Comparison of ENCODE assay signal across 8 cellular contexts in the genomic region with DNA sequence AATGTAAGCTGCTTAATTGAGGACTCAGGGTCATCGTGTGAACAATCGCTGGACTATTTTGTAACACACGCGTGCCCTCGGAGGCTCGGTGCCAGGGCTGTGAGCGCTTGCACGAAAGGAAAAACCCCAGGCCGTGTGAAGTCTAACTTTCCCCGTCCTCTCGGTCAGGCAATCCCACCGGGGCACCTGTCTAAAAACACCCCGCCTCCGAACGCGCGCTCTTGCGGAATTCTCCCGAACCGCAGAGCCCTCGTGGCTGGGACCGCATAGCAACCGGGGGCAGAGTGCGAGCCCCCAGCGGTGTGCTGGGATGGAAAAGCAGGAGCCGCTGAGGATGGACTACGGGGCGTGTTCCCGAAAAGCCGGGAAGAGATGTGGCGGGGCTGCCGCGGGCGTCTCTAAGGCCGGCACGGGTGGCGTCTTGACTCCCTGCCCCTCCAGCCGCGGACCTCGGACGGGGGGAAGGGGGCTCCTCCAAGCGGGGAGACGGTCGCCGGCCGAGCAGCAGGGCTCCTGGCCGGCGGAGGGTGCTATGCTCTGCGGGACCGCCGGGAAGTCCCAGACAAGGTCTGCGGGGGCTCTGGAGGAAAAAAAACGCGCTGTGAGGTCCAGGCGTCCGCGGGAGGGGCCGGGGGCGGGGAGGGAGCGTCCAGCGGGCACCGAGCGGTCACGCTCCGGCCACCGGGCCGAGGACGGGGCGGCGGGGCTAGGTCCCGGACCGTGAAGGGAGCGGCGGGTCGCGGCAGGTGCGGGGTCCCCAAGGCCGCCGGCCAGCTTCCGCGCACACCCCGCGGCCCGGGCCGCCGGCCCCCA. TPM values are rescaled to one million over a fixed set of nuclear protein-coding genes. Genes with fewer than 3 reads are reported as not detected.
DNase-seq lines count a peak whose midpoint lies in the region; ATAC-seq and TF ChIP-seq lines count a peak whose summit lies in the region.

No MANE protein-coding gene starts in this region.

- peak; percentile 7 for ATAC-seq in GM18861 (IDR thresholded peaks at IDR 0.05; ENCODE audit: unreplicated experiment)
- ATAC-seq in HG03159 (IDR thresholded peaks at IDR 0.05; ENCODE audit: unreplicated experiment), result peak; percentile 23
- peak; percentile 7 to 28 for ATAC-seq in activated naive CD4-positive, alpha-beta T cell treated with anti-CD3 and anti-CD28 coated beads, Interleukin-2, amount 50 U/mL, for 72 hours

- peaks cover 0 to 10% of the 10 kb centered on the region in 2 donors for H3K9me3 Mint-ChIP-seq in activated naive CD4-positive, alpha-beta T cell treated with anti-CD3 and anti-CD28 coated beads, Interleukin-2, amount 50 U/mL, for 72 hours

- H3K4me3 ChIP-seq in SJCRH30, result peak overlapping the region; percentile 76
- H3K4me3 ChIP-seq in cardiac muscle cell, result peak overlapping the region; percentile 83

- H3K36me3 ChIP-seq in SJCRH30, result peaks cover 14% of the 10 kb centered on the region
- H3K36me3 ChIP-seq in cardiac muscle cell, result no peaks in the 10 kb centered on the region

- intact Hi-C loops in posterior cingulate gyrus (cut with DNase I), result loop anchor here (2.0 to 5.0 kb wide), 2 partner anchors 52 to 128 kb away; no protein-coding TSS in a partner anchor

- H3K9me3 ChIP-seq in SJCRH30 (replicated peaks) (no peaks in the 10 kb centered on the region), cardiac muscle cell (ENCODE audit: low read depth) (no peaks in the 10 kb centered on the region)

- H3K27me3 ChIP-seq in SJCRH30 (no peaks in the 10 kb centered on the region), cardiac muscle cell (peaks cover 15% of the 10 kb centered on the region)

- H3K36me3 Mint-ChIP-seq in activated naive CD4-positive, alpha-beta T cell treated with anti-CD3 and anti-CD28 coated beads, Interleukin-2, amount 50 U/mL, for 72 hours, result peaks cover 31 to 41% of the 10 kb centered on the region in 2 donors

- peak overlapping the region; percentile 77 for H3K27ac ChIP-seq in SJCRH30
- peak overlapping the region; percentile 89 for H3K27ac ChIP-seq in cardiac muscle cell

- DNase-seq in AML-193 (lab: John Stamatoyannopoulos, UW) (peak; percentile 18 to 27), SJCRH30 (peak; percentile 46 to 58), cardiac muscle cell (ENCODE audit: low read depth in 1 of 2, low spot score in 1 of 2) (peak; percentile 32 to 62), posterior cingulate gyrus (peak in 8 of 10 donors; percentile 31 to 91 (median 49)), NCI-H2107 (lab: John Stamatoyannopoulos, UW) (no peak)
- peak; percentile 46 to 83 for DNase-seq in activated naive CD4-positive, alpha-beta T cell treated with anti-CD3 and anti-CD28 coated beads, Interleukin-2, amount 50 U/mL, for 72 hours (ENCODE audit: low spot score in 2 of 2)

- peaks cover 23% of the 10 kb centered on the region for H3K4me1 ChIP-seq in SJCRH30
- no peaks in the 10 kb centered on the region for H3K4me1 ChIP-seq in cardiac muscle cell (ENCODE audit: low read depth)

- no peak for TF ChIP-seq CTCF in cardiac muscle cell (IDR thresholded peaks at IDR 0.05; ENCODE audit: low read depth, low read length)

- peak overlapping the region; percentile 93 to 95 for H3K27ac Mint-ChIP-seq in activated naive CD4-positive, alpha-beta T cell treated with anti-CD3 and anti-CD28 coated beads, Interleukin-2, amount 50 U/mL, for 72 hours

RNA-seq across cellular contexts. Expression of a gene that starts 0.9 kb away (rescaled TPM):
- total RNA-seq in SJCRH30 (2014; rRNA removed; shearing (Covaris generic)), result 20.5 and 25.7 TPM in 2 replicates
- 10 to 100 TPM; 28.6 to 61.0 TPM for total RNA-seq in activated naive CD4-positive, alpha-beta T cell treated with anti-CD3 and anti-CD28 coated beads, Interleukin-2, amount 50 U/mL, for 72 hours
- total RNA-seq in cardiac muscle cell, result 3.1 and 3.7 TPM in 2 replicates
- 2.3 and 2.6 TPM in 2 replicates for polyA plus RNA-seq in cardiac muscle cell

RNA-seq across cellular contexts. Expression of a gene that starts 55.4 kb away (rescaled TPM):
- 14.1 and 14.5 TPM in 2 replicates for total RNA-seq in SJCRH30 (2014; rRNA removed; shearing (Covaris generic))
- total RNA-seq in activated naive CD4-positive, alpha-beta T cell treated with anti-CD3 and anti-CD28 coated beads, Interleukin-2, amount 50 U/mL, for 72 hours, result 10 to 100 TPM; 15.8 to 24.7 TPM
- total RNA-seq in cardiac muscle cell, result 12.4 and 16.9 TPM in 2 replicates
- polyA plus RNA-seq in cardiac muscle cell, result 8.7 and 15.8 TPM in 2 replicates
